In genomic region chr13:113296842-113297369, GRCh38 we compare ENCODE assay signal across 1 cellular context.
TF ChIP-seq lines count a peak whose summit lies in the region.

Gene LAMP1 (plus strand): TSS chr13:113297239. CDS start chr13:113297435, 196 bp downstream.

TF ChIP-seq in GM12878, 131 proteins besides CTCF, POLR2A, EP300 and RAD21 (continued from another document and continues in another):
- peak; percentile 73; the same call in 1 of the 2 replicates for TF ChIP-seq MEF2A (IDR thresholded peaks at IDR 0.05; ENCODE audit: insufficient read depth, low read depth, low read length)
- peak; percentile 100 for TF ChIP-seq CHD2 (IDR thresholded peaks at IDR 0.05; ENCODE audit: borderline replicate concordance, low read depth, low read length)
- TF ChIP-seq E2F4 (IDR thresholded peaks at IDR 0.05; ENCODE audit: low read depth, low read length): no peak
- TF ChIP-seq TARDBP (IDR thresholded peaks at IDR 0.05; ENCODE audit: borderline replicate concordance): peak; percentile 98
- TF ChIP-seq CBX3 (IDR thresholded peaks at IDR 0.05; ENCODE audit: borderline replicate concordance, low read depth): no peak
- 0 out of 2 replicates have a peak, but pooled peaks have one; percentile 33 for TF ChIP-seq PML (IDR thresholded peaks at IDR 0.05; ENCODE audit: low read length)
- TF ChIP-seq IRF3 (IDR thresholded peaks at IDR 0.05): peak; percentile 88
- TF ChIP-seq BCL11A (IDR thresholded peaks at IDR 0.05; ENCODE audit: low read depth, low read length): no peak
- TF ChIP-seq EZH2 (IDR thresholded peaks at IDR 0.05; ENCODE audit: borderline replicate concordance, control insufficient read depth, low read depth, low read length): no peak
- 0 out of 2 replicates have a peak, but pooled peaks have one; percentile 57 for TF ChIP-seq CBX5 (IDR thresholded peaks at IDR 0.05; ENCODE audit: low read depth)
- TF ChIP-seq HCFC1 (IDR thresholded peaks at IDR 0.05; ENCODE audit: low read length): peak; percentile 78
- peak; percentile 97 for TF ChIP-seq MLLT1 (IDR thresholded peaks at IDR 0.05)
- no peak for TF ChIP-seq ZZZ3 (IDR thresholded peaks at IDR 0.05; ENCODE audit: control insufficient read depth, insufficient read length, low read depth)
- TF ChIP-seq TBL1XR1 (IDR thresholded peaks at IDR 0.05; ENCODE audit: low read depth, low read length): peak; percentile 98
- TF ChIP-seq ATF7 (IDR thresholded peaks at IDR 0.05; ENCODE audit: low read depth): peak; percentile 55; the same call in 1 of the 2 replicates
- TF ChIP-seq RFX5 (IDR thresholded peaks at IDR 0.05; ENCODE audit: low read depth, low read length): no peak
- TF ChIP-seq EGR1 (IDR thresholded peaks at IDR 0.05; ENCODE audit: borderline replicate concordance in 1 of 2, low read depth in 2 of 2, low read length in 2 of 2): peak; percentile 93 to 94
- peak; percentile 26; the same call in 1 of the 2 replicates for TF ChIP-seq MTA2 (IDR thresholded peaks at IDR 0.05; ENCODE audit: low read depth)
- TF ChIP-seq E2F8 (IDR thresholded peaks at IDR 0.05; ENCODE audit: low read depth, partially characterized antibody): peak; percentile 58
- no peak for TF ChIP-seq SMAD1 (IDR thresholded peaks at IDR 0.05; ENCODE audit: low read depth, partially characterized antibody)
- peak; percentile 77 for TF ChIP-seq BCL3 (IDR thresholded peaks at IDR 0.05; ENCODE audit: borderline replicate concordance, insufficient read depth, low read depth, low read length, poor library complexity, severe bottlenecking)
- TF ChIP-seq REST (IDR thresholded peaks at IDR 0.05; ENCODE audit: low read depth, low read length): no peak; the same call in 1 of the 2 replicates
- no peak for TF ChIP-seq MYB (IDR thresholded peaks at IDR 0.05; ENCODE audit: borderline replicate concordance, low read depth, low read length)
- TF ChIP-seq PKNOX1 (IDR thresholded peaks at IDR 0.05): peak; percentile 22; the same call in 1 of the 2 replicates
- 0 out of 2 replicates have a peak, but pooled peaks have one; percentile 15 for TF ChIP-seq HDGF (IDR thresholded peaks at IDR 0.05)
- TF ChIP-seq CEBPB (IDR thresholded peaks at IDR 0.05; ENCODE audit: borderline replicate concordance in 1 of 2, low read depth in 2 of 2, low read length in 2 of 2): no peak
- TF ChIP-seq SRF (IDR thresholded peaks at IDR 0.05; ENCODE audit: low read depth in 2 of 2, low read length in 2 of 2): peak in 1 of 2 experiments; percentile 75; a peak in 2 of 4 replicates
- TF ChIP-seq SIX5 (IDR thresholded peaks at IDR 0.05; ENCODE audit: low read depth, low read length, severe bottlenecking): peak; percentile 58
- no peak for TF ChIP-seq TCF7 (IDR thresholded peaks at IDR 0.05; ENCODE audit: borderline replicate concordance)
- peak; percentile 99 for TF ChIP-seq RCOR1 (conservative IDR thresholded peaks at IDR 0.05; ENCODE audit: low read depth, low read length)
- peak; percentile 94 for TF ChIP-seq FOS (IDR thresholded peaks at IDR 0.05; ENCODE audit: borderline replicate concordance, extremely low read depth, insufficient read length)
- peak; percentile 77; the same call in 1 of the 3 replicates for TF ChIP-seq POU2F2 (IDR thresholded peaks at IDR 0.05; ENCODE audit: borderline replicate concordance, low read depth, low read length)
- TF ChIP-seq IKZF1 (conservative IDR thresholded peaks at IDR 0.05): peak; percentile 99
- peak; percentile 100 for TF ChIP-seq RELA (IDR thresholded peaks at IDR 0.05; ENCODE audit: borderline replicate concordance, partially characterized antibody)
- TF ChIP-seq ATF3 (IDR thresholded peaks at IDR 0.05; ENCODE audit: borderline replicate concordance, extremely low read depth, low read depth, low read length): peak; percentile 100
- no peak for TF ChIP-seq SMC3 (IDR thresholded peaks at IDR 0.05; ENCODE audit: borderline replicate concordance, low read length)
- no peak for TF ChIP-seq SREBF2 (IDR thresholded peaks at IDR 0.05; ENCODE audit: low read length)
- TF ChIP-seq SUPT20H (IDR thresholded peaks at IDR 0.05; ENCODE audit: borderline replicate concordance, control insufficient read depth, low read depth, low read length): no peak
- peak; percentile 85 for TF ChIP-seq ZNF217 (IDR thresholded peaks at IDR 0.05)
- peak; percentile 88 for TF ChIP-seq NR2F1 (conservative IDR thresholded peaks at IDR 0.05)
- TF ChIP-seq SREBF1 (IDR thresholded peaks at IDR 0.05; ENCODE audit: low read length): peak; percentile 83
- peak; percentile 98 for TF ChIP-seq SIN3A (IDR thresholded peaks at IDR 0.05; ENCODE audit: low read depth, low read length)
- TF ChIP-seq EED (IDR thresholded peaks at IDR 0.05; ENCODE audit: low read depth): 0 out of 2 replicates have a peak, but pooled peaks have one; percentile 33
- peak; percentile 96; the same call in 1 of the 2 replicates for TF ChIP-seq STAT1 (conservative IDR thresholded peaks at IDR 0.05)
- peak; percentile 100 for TF ChIP-seq MAX (IDR thresholded peaks at IDR 0.05; ENCODE audit: low read depth, low read length)
- no peak for TF ChIP-seq NR2C2 (IDR thresholded peaks at IDR 0.05; ENCODE audit: borderline replicate concordance, control insufficient read depth, insufficient read length, low read depth)
- no peak for TF ChIP-seq SUZ12 (IDR thresholded peaks at IDR 0.05; ENCODE audit: unreplicated experiment)
- peak; percentile 86 for TF ChIP-seq CREB1 (IDR thresholded peaks at IDR 0.05; ENCODE audit: low read depth)
- TF ChIP-seq JUNB (IDR thresholded peaks at IDR 0.05): no peak
- 0 out of 2 replicates have a peak, but pooled peaks have one; percentile 59 for TF ChIP-seq HSF1 (IDR thresholded peaks at IDR 0.05; ENCODE audit: low read depth, low read length)
- no peak; the same call in 1 of the 2 replicates for TF ChIP-seq CBFB (IDR thresholded peaks at IDR 0.05; ENCODE audit: low read depth)
